14 cellular contexts compared by ENCODE assay signal in the genomic region with DNA sequence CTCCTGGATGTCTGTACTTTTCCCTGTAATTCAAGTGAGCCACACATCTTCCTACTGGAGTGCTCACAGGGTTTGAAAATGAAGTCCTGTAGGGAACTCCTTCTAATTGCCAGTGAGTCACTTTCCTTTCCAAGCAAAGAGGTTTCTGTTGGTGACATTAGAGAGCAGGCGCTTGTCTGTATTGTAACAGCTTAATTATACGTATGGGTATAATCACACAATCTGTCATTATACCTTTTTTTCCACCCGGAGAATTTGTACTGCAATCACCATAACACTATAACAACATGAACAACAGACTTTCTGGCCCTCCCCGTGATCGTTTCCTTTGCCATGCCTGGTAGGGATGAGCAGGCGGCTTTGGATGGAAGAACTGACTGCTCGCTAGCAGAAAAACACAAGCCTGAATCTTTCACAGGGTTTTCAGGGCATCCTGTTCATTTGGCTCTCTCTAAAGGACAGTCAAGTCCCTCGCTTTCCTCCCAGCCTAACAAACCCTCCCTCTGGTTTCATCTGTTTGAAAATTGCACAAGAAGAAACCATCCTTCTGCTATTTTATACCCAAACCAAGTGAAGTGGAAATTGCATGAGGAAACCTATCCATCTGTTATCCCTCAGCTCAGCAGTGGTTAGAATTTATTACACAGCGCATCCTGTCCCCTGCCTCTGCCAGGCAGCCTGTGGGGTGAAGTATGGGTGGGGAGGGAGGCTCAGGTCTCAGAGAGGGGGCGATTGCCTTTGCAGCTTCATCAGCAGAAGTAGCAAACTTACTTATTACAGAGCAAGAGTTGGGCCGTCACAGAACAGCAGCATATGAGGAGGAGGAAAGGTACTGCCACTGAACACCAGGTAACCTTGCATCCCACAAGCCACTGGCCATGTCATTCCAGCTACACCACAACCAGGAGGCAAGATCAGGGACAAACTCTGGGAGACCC.
A peak's percentile ranks its signal among the peaks of the same experiment; 100 is the strongest.
DNase-seq lines count a peak whose midpoint lies in the region; ATAC-seq and TF ChIP-seq lines count a peak whose summit lies in the region.
"Had no signal": no experiment of that assay in that cellular context is flagged by ENCODE, and none has a peak within 500 bp of the region (broad histone marks: within the 10 kb centered on the region; RNA-seq: fewer than 3 reads in every experiment).

No MANE protein-coding gene starts in this region.

- no peaks in the 10 kb centered on the region; the same call in 1 of the 2 replicates for H3K4me1 ChIP-seq in IMR-90 (ENCODE audit: control insufficient read depth, insufficient read depth, low read length)
- no peaks in the 10 kb centered on the region for H3K4me1 ChIP-seq in PC-3 (ENCODE audit: insufficient read depth, low read length)
- H3K4me1 ChIP-seq: transverse colon had no signal

- H3K36me3 ChIP-seq in IMR-90 (ENCODE audit: control insufficient read depth, insufficient read depth, low read length) (no peaks in the 10 kb centered on the region), PC-3 (ENCODE audit: low read depth, low read length) (no peaks in the 10 kb centered on the region)
- H3K36me3 ChIP-seq: transverse colon had no signal

- CTCF ChIA-PET in IMR-90 (lab: Yijun Ruan, JAX): interaction anchor here (0.7 kb wide), 1 partner anchor 8 kb away, joined by 3 read pairs; no protein-coding TSS in a partner anchor
- CTCF ChIA-PET in PC-3 (lab: Charles Lee): no interaction called here

- H2BK20ac ChIP-seq in IMR-90 (ENCODE audit: low read depth, low read length): no peak overlapping the region

- H3K9me2 ChIP-seq in PC-3 (replicated peaks; ENCODE audit: low read length): no peaks in the 10 kb centered on the region

- POLR2A ChIA-PET in IMR-90 (lab: Charles Lee; ENCODE audit: unreplicated experiment) (no interaction called here), PC-3 (lab: Charles Lee; ENCODE audit: unreplicated experiment) (no interaction called here)

- H3K9me3 ChIP-seq in IMR-90 (ENCODE audit: control insufficient read depth, insufficient read depth, low read length): peaks cover 1% of the 10 kb centered on the region; the same call in 1 of the 2 replicates
- H3K9me3 ChIP-seq in PC-3 (ENCODE audit: low read length): no peaks in the 10 kb centered on the region
- H3K9me3 ChIP-seq: transverse colon had no signal

- H3K4me2 ChIP-seq in IMR-90 (ENCODE audit: low read depth, low read length) (no peak overlapping the region), PC-3 (ENCODE audit: low read length) (no peak overlapping the region)

- no peak overlapping the region for H2BK15ac ChIP-seq in IMR-90 (ENCODE audit: low read depth, low read length)

- H2AK5ac ChIP-seq in IMR-90 (ENCODE audit: low read depth, low read length): no peak overlapping the region

- H3K9ac ChIP-seq in IMR-90 (ENCODE audit: low read depth, low read length) (no peak overlapping the region), PC-3 (ENCODE audit: low read length) (no peak overlapping the region)

- H3K27me3 ChIP-seq in IMR-90 (ENCODE audit: control insufficient read depth, insufficient read depth, low read length) (peaks cover 2% of the 10 kb centered on the region; the same call in 1 of the 2 replicates), PC-3 (ENCODE audit: low read length) (no peaks in the 10 kb centered on the region)
- H3K27me3 ChIP-seq: transverse colon had no signal

- H2BK120ac ChIP-seq in IMR-90 (ENCODE audit: low read depth, low read length): no peak overlapping the region

- 64% methylated on average over 2 of the region's 11 CpGs; no CpG with 5 or more reads in 1 of the 2 experiments for WGBS in IMR-90 (ENCODE audit: extremely low coverage in 2 of 2, insufficient read length in 1 of 2), 2 experiments

- no peaks in the 10 kb centered on the region for H3K9me1 ChIP-seq in IMR-90 (ENCODE audit: insufficient read depth, low read length)

- TF ChIP-seq CTCF in AG09309 (IDR thresholded peaks at IDR 0.05; ENCODE audit: control insufficient read depth, insufficient read depth, low read depth, low read length, missing control alignments) (no peak), IMR-90 (conservative IDR thresholded peaks at IDR 0.05; ENCODE audit: low read depth, low read length) (no peak), PC-3 (conservative IDR thresholded peaks at IDR 0.05; ENCODE audit: low read depth, low read length) (no peak)

- in situ Hi-C loops in IMR-90 (cut with MboI; ENCODE audit: low sequenced_read_pairs): no loop called here

- peak; percentile 20 for DNase-seq in AG09309 (ENCODE audit: low read depth)
- DNase-seq in IMR-90: no peak
- DNase-seq in NCI-H2227 treated with DMSO at 0.1 percent for 48 hours (lab: John Stamatoyannopoulos, UW): peak; percentile 87
- peak; percentile 42 for DNase-seq in fibroblast of peridontal ligament (ENCODE audit: extremely low read depth)
- no peak for DNase-seq in T-helper 9 cell
- no peak for DNase-seq in PC-3
- DNase-seq in HUDEP-2 (lab: John Stamatoyannopoulos, UW; ENCODE audit: unreplicated experiment in 76 of 76): no peak
- DNase-seq: ACHN; activated CD4-positive, alpha-beta T cell treated with anti-CD3 and anti-CD28 coated beads for 4 hours; SW 1271; transverse colon had no signal

- no peaks in the 10 kb centered on the region for H3K79me1 ChIP-seq in IMR-90 (ENCODE audit: low read depth in 1 of 2, low read length in 2 of 2)

- no peaks in the 10 kb centered on the region for H3K79me2 ChIP-seq in PC-3 (ENCODE audit: low read length)

- H3K4me3 ChIP-seq in AG09309 (ENCODE audit: control insufficient read depth, low read depth, low read length): no peak overlapping the region
- H3K4me3 ChIP-seq in IMR-90 (ENCODE audit: insufficient read depth, low read depth, low read length): no peak overlapping the region
- no peak overlapping the region for H3K4me3 ChIP-seq in PC-3 (ENCODE audit: low read length)
- H3K4me3 ChIP-seq: transverse colon had no signal

- H3F3A ChIP-seq in PC-3 (ENCODE audit: low read length, unreplicated experiment): no peaks in the 10 kb centered on the region

- H3K18ac ChIP-seq in IMR-90 (ENCODE audit: low read depth, low read length): no peak overlapping the region

- TF ChIP-seq RAD21 in IMR-90 (IDR thresholded peaks at IDR 0.05; ENCODE audit: low read length): no peak

- intact Hi-C loops in IMR-90 (cut with micrococcal nuclease) (no loop called here), PC-3 (cut with micrococcal nuclease) (no loop called here)

- H4K5ac ChIP-seq in IMR-90 (ENCODE audit: low read depth, low read length): no peak overlapping the region

- no peak overlapping the region for H3K23ac ChIP-seq in IMR-90 (ENCODE audit: low read depth, low read length)

- H2BK5ac ChIP-seq in IMR-90 (ENCODE audit: low read depth, low read length, poor library complexity, severe bottlenecking): no peak overlapping the region

- no peak overlapping the region for H3K4ac ChIP-seq in IMR-90 (ENCODE audit: low read depth, low read length)

- H4K8ac ChIP-seq in IMR-90 (ENCODE audit: low read depth in 2 of 2, low read length in 2 of 2): no peak overlapping the region

- TF ChIP-seq POLR2A in IMR-90 (IDR thresholded peaks at IDR 0.05; ENCODE audit: low read depth, low read length): no peak

- BruUV-seq in IMR-90 (replicated peaks; lab: Mats Ljungman, UMichigan) (no TSS peak), PC-3 (replicated peaks; lab: Mats Ljungman, UMichigan) (no TSS peak)

- H3K14ac ChIP-seq in IMR-90 (replicated peaks; ENCODE audit: low read depth, low read length): 0 out of 2 replicates have a peak overlapping the region, but pooled peaks have one; percentile 6

- no peak overlapping the region for H4K91ac ChIP-seq in IMR-90 (ENCODE audit: insufficient read depth, low read depth, low read length)

- H3K27ac ChIP-seq in IMR-90 (ENCODE audit: insufficient read depth, low read length) (no peak overlapping the region), PC-3 (ENCODE audit: low read length) (no peak overlapping the region)
- H3K27ac ChIP-seq: transverse colon had no signal

- H4K20me1 ChIP-seq in IMR-90 (ENCODE audit: insufficient read depth, low read length) (no peaks in the 10 kb centered on the region), PC-3 (ENCODE audit: low read length) (no peaks in the 10 kb centered on the region)

- dilution Hi-C loops in IMR-90 (cut with HindIII; ENCODE audit: low sequenced_read_pairs, unreplicated experiment): no loop called here

- peak overlapping the region; percentile 66 for H2AFZ ChIP-seq in IMR-90 (replicated peaks; ENCODE audit: low read length, poor library complexity)
- H2AFZ ChIP-seq in PC-3 (ENCODE audit: low read length): no peak overlapping the region

- H2AK9ac ChIP-seq in IMR-90 (replicated peaks; ENCODE audit: low read depth, low read length, poor library complexity): no peak overlapping the region

- ATAC-seq in IMR-90 (ENCODE audit: low read depth) (no peak), PC-3 (no peak), HG03442 (IDR thresholded peaks at IDR 0.05; ENCODE audit: unreplicated experiment) (no peak)
- ATAC-seq: HepG2, sciatic nerve had no signal

- H3K56ac ChIP-seq in IMR-90 (ENCODE audit: extremely low read depth, insufficient read depth, low read length): no peak overlapping the region

TF ChIP-seq in IMR-90, 13 proteins besides CTCF, POLR2A, EP300 and RAD21:
- TF ChIP-seq MAFK (IDR thresholded peaks at IDR 0.05; ENCODE audit: low read depth, low read length): no peak
- no peak for TF ChIP-seq RFX5 (IDR thresholded peaks at IDR 0.05; ENCODE audit: low read depth, low read length)
- no peak for TF ChIP-seq CHD1 (IDR thresholded peaks at IDR 0.05; ENCODE audit: low read depth, low read length)
- no peak for TF ChIP-seq NFE2L2 (IDR thresholded peaks at IDR 0.05; ENCODE audit: low read depth, low read length)
- TF ChIP-seq FOS (IDR thresholded peaks at IDR 0.05; ENCODE audit: low read depth, low read length): no peak
- TF ChIP-seq BHLHE40 (IDR thresholded peaks at IDR 0.05; ENCODE audit: low read depth, low read length): no peak
- TF ChIP-seq, protein P1, sequence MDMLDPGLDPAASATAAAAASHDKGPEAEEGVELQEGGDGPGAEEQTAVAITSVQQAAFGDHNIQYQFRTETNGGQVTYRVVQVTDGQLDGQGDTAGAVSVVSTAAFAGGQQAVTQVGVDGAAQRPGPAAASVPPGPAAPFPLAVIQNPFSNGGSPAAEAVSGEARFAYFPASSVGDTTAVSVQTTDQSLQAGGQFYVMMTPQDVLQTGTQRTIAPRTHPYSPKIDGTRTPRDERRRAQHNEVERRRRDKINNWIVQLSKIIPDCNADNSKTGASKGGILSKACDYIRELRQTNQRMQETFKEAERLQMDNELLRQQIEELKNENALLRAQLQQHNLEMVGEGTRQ (IDR thresholded peaks at IDR 0.05; ENCODE audit: low read depth, low read length): no peak
- TF ChIP-seq SMC3 (IDR thresholded peaks at IDR 0.05; ENCODE audit: low read depth, low read length): no peak
- no peak for TF ChIP-seq RCOR1 (IDR thresholded peaks at IDR 0.05; ENCODE audit: insufficient replicate concordance, low read length)
- TF ChIP-seq MAZ (IDR thresholded peaks at IDR 0.05; ENCODE audit: borderline replicate concordance, low read depth, low read length): no peak
- TF ChIP-seq MXI1 (IDR thresholded peaks at IDR 0.05; ENCODE audit: borderline replicate concordance, low read depth, low read length): no peak
TF ChIP-seq in IMR-90: peak in this region for 0.

Comparison
In these comparisons a context has a peak if more than half of its experiments do, and no peak if none do; other contexts are left out.
1. DNase-seq: peak in AG09309 (single experiment), NCI-H2227 treated with DMSO at 0.1 percent for 48 hours (single experiment) and fibroblast of peridontal ligament (single experiment); none in IMR-90 (single experiment), T-helper 9 cell (single experiment), PC-3 (single experiment) and HUDEP-2 (0 of 76).